In the genomic region with DNA sequence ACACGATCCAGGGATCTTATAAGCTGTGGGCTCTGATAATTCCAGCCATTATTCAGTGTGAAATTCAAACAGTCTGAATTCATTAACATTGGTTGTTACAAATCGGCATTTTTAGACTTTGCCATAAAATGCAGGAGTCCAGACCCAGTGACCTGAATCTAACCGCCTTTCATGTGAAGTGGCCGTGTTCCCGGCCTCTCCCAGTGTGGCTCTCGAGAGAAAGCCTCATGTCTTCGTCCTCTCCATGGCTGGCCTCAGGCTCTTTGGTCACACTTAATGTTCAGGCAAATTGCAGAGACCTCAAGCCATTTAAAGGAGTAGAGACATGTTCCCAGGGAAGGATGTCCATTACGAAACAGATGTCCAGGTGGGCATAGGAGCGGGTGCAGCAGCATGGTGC, we compare ENCODE assay signal across 1 cellular context.
TF ChIP-seq lines count a peak whose summit lies in the region.

No MANE protein-coding gene starts in this region.

TF ChIP-seq in SK-N-SH treated with all-trans-retinoic acid at 6 μM for 48 hours, 23 proteins besides CTCF, POLR2A, EP300 and RAD21 (continued from another document):
- TF ChIP-seq, protein P1, sequence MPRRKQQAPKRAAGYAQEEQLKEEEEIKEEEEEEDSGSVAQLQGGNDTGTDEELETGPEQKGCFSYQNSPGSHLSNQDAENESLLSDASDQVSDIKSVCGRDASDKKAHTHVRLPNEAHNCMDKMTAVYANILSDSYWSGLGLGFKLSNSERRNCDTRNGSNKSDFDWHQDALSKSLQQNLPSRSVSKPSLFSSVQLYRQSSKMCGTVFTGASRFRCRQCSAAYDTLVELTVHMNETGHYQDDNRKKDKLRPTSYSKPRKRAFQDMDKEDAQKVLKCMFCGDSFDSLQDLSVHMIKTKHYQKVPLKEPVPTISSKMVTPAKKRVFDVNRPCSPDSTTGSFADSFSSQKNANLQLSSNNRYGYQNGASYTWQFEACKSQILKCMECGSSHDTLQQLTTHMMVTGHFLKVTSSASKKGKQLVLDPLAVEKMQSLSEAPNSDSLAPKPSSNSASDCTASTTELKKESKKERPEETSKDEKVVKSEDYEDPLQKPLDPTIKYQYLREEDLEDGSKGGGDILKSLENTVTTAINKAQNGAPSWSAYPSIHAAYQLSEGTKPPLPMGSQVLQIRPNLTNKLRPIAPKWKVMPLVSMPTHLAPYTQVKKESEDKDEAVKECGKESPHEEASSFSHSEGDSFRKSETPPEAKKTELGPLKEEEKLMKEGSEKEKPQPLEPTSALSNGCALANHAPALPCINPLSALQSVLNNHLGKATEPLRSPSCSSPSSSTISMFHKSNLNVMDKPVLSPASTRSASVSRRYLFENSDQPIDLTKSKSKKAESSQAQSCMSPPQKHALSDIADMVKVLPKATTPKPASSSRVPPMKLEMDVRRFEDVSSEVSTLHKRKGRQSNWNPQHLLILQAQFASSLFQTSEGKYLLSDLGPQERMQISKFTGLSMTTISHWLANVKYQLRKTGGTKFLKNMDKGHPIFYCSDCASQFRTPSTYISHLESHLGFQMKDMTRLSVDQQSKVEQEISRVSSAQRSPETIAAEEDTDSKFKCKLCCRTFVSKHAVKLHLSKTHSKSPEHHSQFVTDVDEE (CRISPR knock-in tag; IDR thresholded peaks at IDR 0.05): no peak
- TF ChIP-seq ZNF565 (CRISPR knock-in tag; conservative IDR thresholded peaks at IDR 0.05; ENCODE audit: low read depth) (no peak), ZNF8 (CRISPR knock-in tag; IDR thresholded peaks at IDR 0.05) (no peak)
